ENCODE assay signal across 1 cellular context in genomic region chr6:141267420-141267819, GRCh38.
TF ChIP-seq lines count a peak whose summit lies in the region.

No MANE protein-coding gene starts in this region.

TF ChIP-seq in GM23338, 12 proteins besides CTCF, POLR2A, EP300 and RAD21 (continued from another document):
- TF ChIP-seq ZNF331 (CRISPR knock-in tag; IDR thresholded peaks at IDR 0.05; ENCODE audit: low read depth) (no peak), JUNB (IDR thresholded peaks at IDR 0.05; ENCODE audit: unreplicated experiment) (no peak)
- TF ChIP-seq, protein P1, sequence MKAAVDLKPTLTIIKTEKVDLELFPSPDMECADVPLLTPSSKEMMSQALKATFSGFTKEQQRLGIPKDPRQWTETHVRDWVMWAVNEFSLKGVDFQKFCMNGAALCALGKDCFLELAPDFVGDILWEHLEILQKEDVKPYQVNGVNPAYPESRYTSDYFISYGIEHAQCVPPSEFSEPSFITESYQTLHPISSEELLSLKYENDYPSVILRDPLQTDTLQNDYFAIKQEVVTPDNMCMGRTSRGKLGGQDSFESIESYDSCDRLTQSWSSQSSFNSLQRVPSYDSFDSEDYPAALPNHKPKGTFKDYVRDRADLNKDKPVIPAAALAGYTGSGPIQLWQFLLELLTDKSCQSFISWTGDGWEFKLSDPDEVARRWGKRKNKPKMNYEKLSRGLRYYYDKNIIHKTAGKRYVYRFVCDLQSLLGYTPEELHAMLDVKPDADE (IDR thresholded peaks at IDR 0.05), result no peak
- TF ChIP-seq, protein P2, sequence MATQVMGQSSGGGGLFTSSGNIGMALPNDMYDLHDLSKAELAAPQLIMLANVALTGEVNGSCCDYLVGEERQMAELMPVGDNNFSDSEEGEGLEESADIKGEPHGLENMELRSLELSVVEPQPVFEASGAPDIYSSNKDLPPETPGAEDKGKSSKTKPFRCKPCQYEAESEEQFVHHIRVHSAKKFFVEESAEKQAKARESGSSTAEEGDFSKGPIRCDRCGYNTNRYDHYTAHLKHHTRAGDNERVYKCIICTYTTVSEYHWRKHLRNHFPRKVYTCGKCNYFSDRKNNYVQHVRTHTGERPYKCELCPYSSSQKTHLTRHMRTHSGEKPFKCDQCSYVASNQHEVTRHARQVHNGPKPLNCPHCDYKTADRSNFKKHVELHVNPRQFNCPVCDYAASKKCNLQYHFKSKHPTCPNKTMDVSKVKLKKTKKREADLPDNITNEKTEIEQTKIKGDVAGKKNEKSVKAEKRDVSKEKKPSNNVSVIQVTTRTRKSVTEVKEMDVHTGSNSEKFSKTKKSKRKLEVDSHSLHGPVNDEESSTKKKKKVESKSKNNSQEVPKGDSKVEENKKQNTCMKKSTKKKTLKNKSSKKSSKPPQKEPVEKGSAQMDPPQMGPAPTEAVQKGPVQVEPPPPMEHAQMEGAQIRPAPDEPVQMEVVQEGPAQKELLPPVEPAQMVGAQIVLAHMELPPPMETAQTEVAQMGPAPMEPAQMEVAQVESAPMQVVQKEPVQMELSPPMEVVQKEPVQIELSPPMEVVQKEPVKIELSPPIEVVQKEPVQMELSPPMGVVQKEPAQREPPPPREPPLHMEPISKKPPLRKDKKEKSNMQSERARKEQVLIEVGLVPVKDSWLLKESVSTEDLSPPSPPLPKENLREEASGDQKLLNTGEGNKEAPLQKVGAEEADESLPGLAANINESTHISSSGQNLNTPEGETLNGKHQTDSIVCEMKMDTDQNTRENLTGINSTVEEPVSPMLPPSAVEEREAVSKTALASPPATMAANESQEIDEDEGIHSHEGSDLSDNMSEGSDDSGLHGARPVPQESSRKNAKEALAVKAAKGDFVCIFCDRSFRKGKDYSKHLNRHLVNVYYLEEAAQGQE (IDR thresholded peaks at IDR 0.05; ENCODE audit: unreplicated experiment), result no peak
